In genomic region chrX:19280636-19281035, GRCh38 we compare ENCODE assay signal across 1 cellular context.
TF ChIP-seq lines count a peak whose summit lies in the region.

No MANE protein-coding gene starts in this region.

TF ChIP-seq in WTC11, 78 proteins besides CTCF, POLR2A, EP300 and RAD21 (continued from another document):
- no peak for TF ChIP-seq ATF6 (CRISPR knock-in tag; IDR thresholded peaks at IDR 0.05)
- TF ChIP-seq JAZF1 (CRISPR knock-in tag; IDR thresholded peaks at IDR 0.05), result no peak
- TF ChIP-seq PRDM15 (CRISPR knock-in tag; IDR thresholded peaks at IDR 0.05), result no peak
- no peak for TF ChIP-seq ZSCAN18 (CRISPR knock-in tag; IDR thresholded peaks at IDR 0.05)
